In genomic region chr2:62304429-62305417, GRCh38 we compare ENCODE assay signal across 8 cellular contexts.
DNase-seq lines count a peak whose midpoint lies in the region; ATAC-seq and TF ChIP-seq lines count a peak whose summit lies in the region.

No MANE protein-coding gene starts in this region.

- H3K4me3 Mint-ChIP-seq in activated CD8-positive, alpha-beta memory T cell treated with anti-CD3 and anti-CD28 coated beads, Interleukin-2, amount 10 ng/mL, durations not matched to agents 7 days and 5 days, result peak overlapping the region; percentile 5

- CTCF ChIA-PET in activated CD8-positive, alpha-beta memory T cell treated with anti-CD3 and anti-CD28 coated beads, Interleukin-2, amount 10 ng/mL, durations not matched to agents 7 days and 5 days (lab: Charles Lee), result interaction anchor here (0.8 to 2.1 kb wide), 5 partner anchors 9 to 107 kb away, joined by 3 to 5 read pairs (median 4); no protein-coding TSS in a partner anchor

- H3K36me3 ChIP-seq in GM06990 (ENCODE audit: control insufficient read depth, insufficient read depth, low read length), result no peaks in the 10 kb centered on the region

- H3K36me3 Mint-ChIP-seq in activated CD8-positive, alpha-beta memory T cell treated with anti-CD3 and anti-CD28 coated beads, Interleukin-2, amount 10 ng/mL, durations not matched to agents 7 days and 5 days, result no peaks in the 10 kb centered on the region

- ATAC-seq in activated CD8-positive, alpha-beta memory T cell treated with anti-CD3 and anti-CD28 coated beads, Interleukin-2, amount 10 ng/mL, durations not matched to agents 7 days and 5 days, result peak; percentile 52
- ATAC-seq in sciatic nerve (peak; percentile 32), GM21717 (IDR thresholded peaks at IDR 0.05; ENCODE audit: unreplicated experiment) (no peak), HG02588 (IDR thresholded peaks at IDR 0.05; ENCODE audit: unreplicated experiment) (no peak), HG03039 (IDR thresholded peaks at IDR 0.05; ENCODE audit: unreplicated experiment) (no peak)

- H3K27me3 ChIP-seq in GM06990 (replicated peaks; ENCODE audit: control insufficient read depth, insufficient read depth, low read length), result no peaks in the 10 kb centered on the region

- H3K4me1 Mint-ChIP-seq in activated CD8-positive, alpha-beta memory T cell treated with anti-CD3 and anti-CD28 coated beads, Interleukin-2, amount 10 ng/mL, durations not matched to agents 7 days and 5 days, result peaks cover 84% of the 10 kb centered on the region

- DNase-seq in GM06990 (ENCODE audit: extremely low read depth, insufficient read length), result peak; percentile 53
- peak; percentile 99 for DNase-seq in NCI-H226
- peak; percentile 85 for DNase-seq in activated CD8-positive, alpha-beta memory T cell treated with anti-CD3 and anti-CD28 coated beads, Interleukin-2, amount 10 ng/mL, durations not matched to agents 7 days and 5 days
- peak; percentile 63 for DNase-seq in fibroblast of the aortic adventitia (ENCODE audit: low read depth)
- no peak for DNase-seq in sciatic nerve (ENCODE audit: low spot score)

- TF ChIP-seq CTCF in GM06990 (IDR thresholded peaks at IDR 0.05; ENCODE audit: insufficient read depth, low read length, poor library complexity, severe bottlenecking) (no peak), fibroblast of the aortic adventitia (IDR thresholded peaks at IDR 0.05; ENCODE audit: insufficient read depth, low read length) (no peak)

- peak overlapping the region; percentile 98 for H3K27ac Mint-ChIP-seq in activated CD8-positive, alpha-beta memory T cell treated with anti-CD3 and anti-CD28 coated beads, Interleukin-2, amount 10 ng/mL, durations not matched to agents 7 days and 5 days

- H3K4me3 ChIP-seq in GM06990 (replicated peaks; ENCODE audit: low read depth, low read length), result no peak overlapping the region
- H3K4me3 ChIP-seq in fibroblast of the aortic adventitia (ENCODE audit: low read depth, low read length), result no peak overlapping the region

- intact Hi-C loops in sciatic nerve (cut with DNase I), result no loop called here

- no peaks in the 10 kb centered on the region for H3K9me3 Mint-ChIP-seq in activated CD8-positive, alpha-beta memory T cell treated with anti-CD3 and anti-CD28 coated beads, Interleukin-2, amount 10 ng/mL, durations not matched to agents 7 days and 5 days (ENCODE audit: low read depth)

- H3K27me3 Mint-ChIP-seq in activated CD8-positive, alpha-beta memory T cell treated with anti-CD3 and anti-CD28 coated beads, Interleukin-2, amount 10 ng/mL, durations not matched to agents 7 days and 5 days, result no peaks in the 10 kb centered on the region

Comparison
In these comparisons a context has a peak if more than half of its experiments do, and no peak if none do; other contexts are left out.
1. ATAC-seq: peak in activated CD8-positive, alpha-beta memory T cell treated with anti-CD3 and anti-CD28 coated beads, Interleukin-2, amount 10 ng/mL, durations not matched to agents 7 days and 5 days (single experiment) and sciatic nerve (single experiment); none in GM21717 (single experiment), HG02588 (single experiment) and HG03039 (single experiment).